ENCODE assay signal across 9 cellular contexts in the genomic region with DNA sequence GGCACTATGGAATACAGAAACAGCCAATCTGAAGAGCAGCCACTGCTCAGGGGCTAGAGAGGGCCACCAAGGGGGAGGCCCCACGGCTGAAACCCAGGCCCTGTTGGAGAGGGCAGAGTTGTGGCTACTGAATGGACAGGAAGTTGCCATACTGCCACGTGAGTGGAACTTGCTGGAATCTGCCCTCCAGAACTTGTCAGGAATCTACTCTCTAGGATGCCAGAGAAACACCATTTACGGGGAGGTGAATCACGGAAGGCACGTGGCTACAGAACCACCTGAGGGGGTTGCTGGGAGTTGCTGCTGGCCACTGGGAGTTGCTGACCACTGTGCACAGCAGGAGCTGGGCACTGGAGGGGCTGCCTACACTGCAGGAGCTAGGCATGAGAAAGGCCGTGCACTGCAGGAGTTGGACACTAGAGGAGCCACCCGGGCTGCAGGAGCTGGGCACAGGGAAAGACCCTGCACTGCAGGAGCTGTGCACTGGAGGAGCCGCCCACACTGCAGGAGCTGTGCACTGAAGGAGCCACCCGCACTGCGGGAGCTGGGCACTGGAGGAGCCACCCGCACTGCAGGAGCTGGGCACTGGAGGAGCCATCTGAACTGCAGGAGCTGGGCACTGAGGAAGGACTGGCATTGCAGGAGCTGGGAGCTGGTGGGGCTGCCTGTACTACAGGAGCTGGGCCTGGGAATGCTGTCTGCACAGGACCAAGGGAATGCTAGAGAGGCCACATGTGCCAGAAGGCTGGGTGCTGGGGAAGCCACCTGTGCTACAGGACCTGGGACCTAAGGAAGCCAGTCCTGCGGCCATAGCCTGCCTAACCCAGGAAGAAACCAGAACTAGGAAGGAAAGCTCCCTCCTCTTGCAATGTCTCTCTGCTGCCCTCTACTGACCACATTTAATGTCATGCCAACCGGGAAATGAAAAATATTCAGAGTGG.
A peak's percentile ranks its signal among the peaks of the same experiment; 100 is the strongest.
DNase-seq lines count a peak whose midpoint lies in the region; ATAC-seq and TF ChIP-seq lines count a peak whose summit lies in the region.
"Had no signal": no experiment of that assay in that cellular context is flagged by ENCODE, and none has a peak within 500 bp of the region (broad histone marks: within the 10 kb centered on the region; RNA-seq: fewer than 3 reads in every experiment).

No MANE protein-coding gene starts in this region.

- H3K4me1 Mint-ChIP-seq in activated naive CD8-positive, alpha-beta T cell treated with anti-CD3 and anti-CD28 coated beads, Interleukin-2, amount 10 ng/mL, durations not matched to agents 7 days and 5 days: peaks cover 2% of the 10 kb centered on the region

- TF ChIP-seq POLR2A in ovary (IDR thresholded peaks at IDR 0.05): no peak

- H3K4me1 ChIP-seq in ovary (ENCODE audit: insufficient read depth): peaks cover 13% of the 10 kb centered on the region

- H3K27me3 Mint-ChIP-seq in activated naive CD8-positive, alpha-beta T cell treated with anti-CD3 and anti-CD28 coated beads, Interleukin-2, amount 10 ng/mL, durations not matched to agents 7 days and 5 days: peaks cover 3% of the 10 kb centered on the region

- in situ Hi-C loops in G401 (cut with HindIII; ENCODE audit: low sequenced_read_pairs): no loop called here

- no peak overlapping the region for H3K4me3 Mint-ChIP-seq in activated naive CD8-positive, alpha-beta T cell treated with anti-CD3 and anti-CD28 coated beads, Interleukin-2, amount 10 ng/mL, durations not matched to agents 7 days and 5 days
- H3K4me3 Mint-ChIP-seq: dendritic cell treated with granulocyte-macrophage colony-stimulating factor and Interleukin-4, amounts not matched to agents 40 ng/mL and 50 ng/mL, for 4 days had no signal

- ATAC-seq in activated naive CD8-positive, alpha-beta T cell treated with anti-CD3 and anti-CD28 coated beads, Interleukin-2, amount 10 ng/mL, durations not matched to agents 7 days and 5 days (ENCODE audit: low read depth): peak; percentile 50
- ATAC-seq in GM18517 (IDR thresholded peaks at IDR 0.05; ENCODE audit: unreplicated experiment) (no peak), GM21576 (IDR thresholded peaks at IDR 0.05; ENCODE audit: unreplicated experiment) (no peak)

- H3K4me3 ChIP-seq in ovary: no peak overlapping the region

- WGBS in ovary, 3 donors: 18 to 32% (median 25%) methylated on average over 13 of the region's 13 CpGs

- H3K36me3 ChIP-seq in ovary: no peaks in the 10 kb centered on the region

- POLR2A ChIA-PET in activated naive CD8-positive, alpha-beta T cell treated with anti-CD3 and anti-CD28 coated beads, Interleukin-2, amount 10 ng/mL, durations not matched to agents 7 days and 5 days (lab: Charles Lee): no interaction called here

- DNase-seq in G401 (ENCODE audit: low spot score): peak; percentile 88
- peak; percentile 80 for DNase-seq in M059J (ENCODE audit: low read depth)
- DNase-seq in RPMI8226: peak; percentile 84
- peak; percentile 50 for DNase-seq in activated naive CD8-positive, alpha-beta T cell treated with anti-CD3 and anti-CD28 coated beads, Interleukin-2, amount 10 ng/mL, durations not matched to agents 7 days and 5 days
- peak in 39 of 42 donors; percentile 8 to 87 (median 61) for DNase-seq in head of caudate nucleus
- DNase-seq in ovary: peak; percentile 44 to 56 (median 55)

- intact Hi-C loops in head of caudate nucleus (cut with DNase I): loop anchor here (5.0 kb wide), 1 partner anchor 1143 kb away; a partner anchor contains a TSS
- intact Hi-C loops in ovary (cut with DNase I): loop anchor here in 3 of 4 donors (2.0 to 10.0 kb wide), 3 partner anchors 1135 to 1143 kb away; a partner anchor contains a TSS

- H3K9me3 Mint-ChIP-seq in activated naive CD8-positive, alpha-beta T cell treated with anti-CD3 and anti-CD28 coated beads, Interleukin-2, amount 10 ng/mL, durations not matched to agents 7 days and 5 days: no peaks in the 10 kb centered on the region
- H3K9me3 Mint-ChIP-seq: dendritic cell treated with granulocyte-macrophage colony-stimulating factor and Interleukin-4, amounts not matched to agents 40 ng/mL and 50 ng/mL, for 4 days had no signal

- H3K36me3 Mint-ChIP-seq in activated naive CD8-positive, alpha-beta T cell treated with anti-CD3 and anti-CD28 coated beads, Interleukin-2, amount 10 ng/mL, durations not matched to agents 7 days and 5 days: no peaks in the 10 kb centered on the region

- no peaks in the 10 kb centered on the region for H3K27me3 ChIP-seq in ovary

- H3K27ac ChIP-seq in ovary: peak overlapping the region in 1 of 2 donors; percentile 3

- TF ChIP-seq EP300 in ovary (IDR thresholded peaks at IDR 0.05): no peak

- TF ChIP-seq CTCF in ovary (IDR thresholded peaks at IDR 0.05): peak; percentile 33 to 73 (median 71)

- H3K27ac Mint-ChIP-seq in activated naive CD8-positive, alpha-beta T cell treated with anti-CD3 and anti-CD28 coated beads, Interleukin-2, amount 10 ng/mL, durations not matched to agents 7 days and 5 days: no peak overlapping the region
- H3K27ac Mint-ChIP-seq: dendritic cell treated with granulocyte-macrophage colony-stimulating factor and Interleukin-4, amounts not matched to agents 40 ng/mL and 50 ng/mL, for 4 days had no signal

- no peaks in the 10 kb centered on the region for H3K9me3 ChIP-seq in ovary
